ENCODE assay signal across 16 cellular contexts in the genomic region with DNA sequence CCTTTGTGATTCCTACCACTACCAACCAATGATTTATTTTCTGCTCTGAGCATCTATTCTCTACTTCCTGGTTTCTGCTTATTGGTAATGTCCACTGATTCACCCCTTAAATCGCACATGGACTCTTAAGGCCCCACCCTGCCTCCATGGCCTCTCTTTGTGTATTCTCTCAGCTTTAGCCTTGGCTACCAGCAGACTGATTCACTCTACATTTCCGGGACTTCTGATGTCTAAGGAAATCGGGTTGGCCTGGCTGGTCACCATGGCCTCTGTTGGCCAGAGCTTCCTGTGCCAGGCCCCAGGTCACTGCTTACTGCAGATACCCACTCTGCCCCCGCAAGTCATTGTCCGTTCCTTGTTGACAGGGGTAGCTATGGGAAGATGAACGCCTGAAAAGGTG. TPM values are rescaled to one million over a fixed set of nuclear protein-coding genes. Genes with fewer than 3 reads are reported as not detected.
DNase-seq lines count a peak whose midpoint lies in the region; ATAC-seq and TF ChIP-seq lines count a peak whose summit lies in the region.
"Had no signal": no experiment of that assay in that cellular context is flagged by ENCODE, and none has a peak within 500 bp of the region (broad histone marks: within the 10 kb centered on the region; RNA-seq: fewer than 3 reads in every experiment).

No MANE protein-coding gene starts in this region.

- no peaks in the 10 kb centered on the region for H3K9me3 Mint-ChIP-seq in stimulated activated naive CD8-positive, alpha-beta T cell treated with anti-CD3 and anti-CD28 coated beads, Interleukin-15, amount 100 ng/mL, for 72 hours
- H3K9me3 Mint-ChIP-seq: CD8-positive, alpha-beta T cell had no signal

- H3K9ac ChIP-seq in smooth muscle cell (ENCODE audit: low read depth) = no peak overlapping the region

- H4K20me1 ChIP-seq in smooth muscle cell (ENCODE audit: low read depth) = no peaks in the 10 kb centered on the region

- intact Hi-C loops in sciatic nerve (cut with DNase I) = no loop called here

- no peaks in the 10 kb centered on the region for H3K9me3 ChIP-seq in SJCRH30 (replicated peaks)
- H3K9me3 ChIP-seq in smooth muscle cell (replicated peaks; ENCODE audit: low read depth) = no peaks in the 10 kb centered on the region
- H3K9me3 ChIP-seq: Caco-2, HAP-1 had no signal

- no peak overlapping the region for H2AFZ ChIP-seq in smooth muscle cell (ENCODE audit: low read depth)

- H3K4me3 ChIP-seq in SJCRH30 (no peak overlapping the region), smooth muscle cell (no peak overlapping the region)
- H3K4me3 ChIP-seq: HAP-1 had no signal

- peaks cover 20% of the 10 kb centered on the region for H3K27me3 Mint-ChIP-seq in stimulated activated naive CD8-positive, alpha-beta T cell treated with anti-CD3 and anti-CD28 coated beads, Interleukin-15, amount 100 ng/mL, for 72 hours

- H3K4me1 ChIP-seq in SJCRH30 = no peaks in the 10 kb centered on the region
- no peaks in the 10 kb centered on the region for H3K4me1 ChIP-seq in smooth muscle cell (ENCODE audit: low read depth)
- H3K4me1 ChIP-seq: Caco-2 had no signal

- no peak for TF ChIP-seq CTCF in smooth muscle cell (IDR thresholded peaks at IDR 0.05; ENCODE audit: borderline replicate concordance, insufficient read depth, poor library complexity, severe bottlenecking)

- H3K4me1 Mint-ChIP-seq in stimulated activated naive CD8-positive, alpha-beta T cell treated with anti-CD3 and anti-CD28 coated beads, Interleukin-15, amount 100 ng/mL, for 72 hours = no peaks in the 10 kb centered on the region
- H3K4me1 Mint-ChIP-seq: CD4-positive, CD25-positive, alpha-beta regulatory T cell had no signal

- no peak overlapping the region for H3K4me2 ChIP-seq in smooth muscle cell

- H3F3A ChIP-seq in smooth muscle cell (ENCODE audit: low read depth) = peaks cover 5% of the 10 kb centered on the region

- H3K79me2 ChIP-seq in smooth muscle cell (ENCODE audit: low read depth) = no peaks in the 10 kb centered on the region

- no peak for ATAC-seq in sciatic nerve
- no peak for ATAC-seq in stimulated activated naive CD8-positive, alpha-beta T cell treated with anti-CD3 and anti-CD28 coated beads, Interleukin-15, amount 100 ng/mL, for 72 hours
- ATAC-seq: CD8-positive, alpha-beta T cell had no signal

- H3K36me3 ChIP-seq in SJCRH30 (no peaks in the 10 kb centered on the region), smooth muscle cell (ENCODE audit: low read depth) (no peaks in the 10 kb centered on the region)
- H3K36me3 ChIP-seq: HAP-1 had no signal

- no peak overlapping the region for H3K4me3 Mint-ChIP-seq in stimulated activated naive CD8-positive, alpha-beta T cell treated with anti-CD3 and anti-CD28 coated beads, Interleukin-15, amount 100 ng/mL, for 72 hours
- H3K4me3 Mint-ChIP-seq: CD4-positive, CD25-positive, alpha-beta regulatory T cell; CD8-positive, alpha-beta T cell; HFFc6 had no signal

- WGBS in smooth muscle cell (ENCODE audit: low lambda C conversion rate) = 96% methylated on average over 6 of the region's 6 CpGs

- DNase-seq in M059J (ENCODE audit: low read depth) = peak; percentile 44
- DNase-seq in dermis microvascular lymphatic vessel endothelial cell (ENCODE audit: low read depth in 2 of 2) = peak; percentile 76 to 84
- peak; percentile 9 for DNase-seq in sciatic nerve (ENCODE audit: low spot score)
- no peak for DNase-seq in stimulated activated naive CD8-positive, alpha-beta T cell treated with anti-CD3 and anti-CD28 coated beads, Interleukin-15, amount 100 ng/mL, for 72 hours
- no peak for DNase-seq in SJCRH30
- no peak for DNase-seq in smooth muscle cell (lab: John Stamatoyannopoulos, UW; ENCODE audit: unreplicated experiment)
- DNase-seq: C1 segment of cervical spinal cord; Caco-2; CD4-positive, CD25-positive, alpha-beta regulatory T cell; CD8-positive, alpha-beta T cell; DMS153; DND-41; GOT3; HFFc6 had no signal

- H3K27me3 ChIP-seq in SJCRH30 (0 out of 2 replicates have a peak, but pooled peaks cover 3% of the 10 kb centered on the region), smooth muscle cell (ENCODE audit: low read depth) (no peaks in the 10 kb centered on the region)

- H3K27ac ChIP-seq in SJCRH30 (no peak overlapping the region), smooth muscle cell (ENCODE audit: low read depth) (no peak overlapping the region)

- H3K27ac Mint-ChIP-seq in stimulated activated naive CD8-positive, alpha-beta T cell treated with anti-CD3 and anti-CD28 coated beads, Interleukin-15, amount 100 ng/mL, for 72 hours = no peak overlapping the region
- H3K27ac Mint-ChIP-seq: CD4-positive, CD25-positive, alpha-beta regulatory T cell; CD8-positive, alpha-beta T cell; HFFc6 had no signal

RNA-seq across cellular contexts. Expression of a gene that starts 40.9 kb away (rescaled TPM):
- 2.0 and 4.1 TPM in 2 replicates for total RNA-seq in M059J (2014; rRNA removed; shearing (Covaris generic))
- total RNA-seq in dermis microvascular lymphatic vessel endothelial cell = 70.3 and 118 TPM in 2 replicates
- total RNA-seq in sciatic nerve = 22.7 TPM
- total RNA-seq in SJCRH30 (2014; rRNA removed; shearing (Covaris generic)) = not detected in 2 replicates
- total RNA-seq in smooth muscle cell = 459 and 476 TPM in 2 replicates
- 336 and 414 TPM in 2 replicates for polyA plus RNA-seq in smooth muscle cell
- total RNA-seq: A172; Caco-2; CD4-positive, CD25-positive, alpha-beta regulatory T cell; CD8-positive, alpha-beta T cell; HFFc6 had no signal
- polyA plus RNA-seq: CD4-positive, CD25-positive, alpha-beta regulatory T cell had no signal

Comparison
In these comparisons a context has a peak if more than half of its experiments do, and no peak if none do; other contexts are left out.
1. DNase-seq: peak in M059J (single experiment), dermis microvascular lymphatic vessel endothelial cell (2 of 2) and sciatic nerve (single experiment); none in stimulated activated naive CD8-positive, alpha-beta T cell treated with anti-CD3 and anti-CD28 coated beads, Interleukin-15, amount 100 ng/mL, for 72 hours (0 of 2), SJCRH30 (0 of 2) and smooth muscle cell (single experiment).